ENCODE assay signal across 23 cellular contexts in the genomic region with DNA sequence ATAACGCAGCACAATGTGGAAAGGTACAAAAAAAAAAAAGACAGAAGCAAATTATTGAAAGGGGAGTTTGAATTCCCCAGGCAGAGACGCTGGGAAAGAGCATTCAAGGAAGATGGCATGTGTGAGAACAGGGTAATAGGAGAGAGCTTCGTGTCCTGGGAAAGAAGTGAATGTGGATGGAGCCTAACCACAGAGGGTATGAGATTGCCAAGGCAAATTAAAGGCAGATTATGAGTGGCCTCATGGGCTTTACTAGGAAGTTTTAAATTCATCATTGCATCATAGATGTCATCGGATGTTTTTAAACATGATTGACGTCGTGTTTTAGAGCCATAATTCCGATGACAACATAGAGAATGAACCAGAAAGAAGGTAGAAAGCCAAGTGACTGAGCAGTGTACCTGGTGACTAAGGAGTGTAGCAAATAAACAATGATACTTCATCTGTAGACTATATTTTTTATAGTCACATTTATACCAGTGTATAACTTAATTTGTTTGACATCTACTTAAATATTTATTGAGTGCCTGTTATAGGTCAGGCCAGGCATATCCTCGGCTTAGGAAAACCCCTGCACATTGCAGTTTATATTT.
A peak's percentile ranks its signal among the peaks of the same experiment; 100 is the strongest.
DNase-seq lines count a peak whose midpoint lies in the region; TF ChIP-seq lines count a peak whose summit lies in the region.
"Had no signal": no experiment of that assay in that cellular context is flagged by ENCODE, and none has a peak within 500 bp of the region (broad histone marks: within the 10 kb centered on the region; RNA-seq: fewer than 3 reads in every experiment).

No MANE protein-coding gene starts in this region.

- no peaks in the 10 kb centered on the region for H3K79me2 ChIP-seq in trophoblast cell (ENCODE audit: control insufficient read depth, insufficient read depth, low read length, poor library complexity)

- no peaks in the 10 kb centered on the region for H3K9me3 ChIP-seq in trophoblast cell (ENCODE audit: insufficient read depth, low read depth, low read length)
- H3K9me3 ChIP-seq: A549, BE2C, HAP-1 had no signal

- H2AK5ac ChIP-seq in trophoblast cell (ENCODE audit: low read length), result no peak overlapping the region

- no peak for TF ChIP-seq CTCF in AG10803 (conservative IDR thresholded peaks at IDR 0.05; ENCODE audit: low read length)

- no peak overlapping the region for H2BK120ac ChIP-seq in trophoblast cell (ENCODE audit: insufficient read depth, low read length, poor library complexity)

- no peak overlapping the region for H3K18ac ChIP-seq in trophoblast cell (ENCODE audit: low read length)

- no peak overlapping the region for H3K23ac ChIP-seq in trophoblast cell (ENCODE audit: low read length)

- H3K4me1 ChIP-seq in trophoblast cell (ENCODE audit: control insufficient read depth in 1 of 2, insufficient read depth in 2 of 2, low read length in 2 of 2), result no peaks in the 10 kb centered on the region
- H3K4me1 ChIP-seq: A549, BE2C, HAP-1 had no signal

- H3K36me3 ChIP-seq in trophoblast cell (ENCODE audit: control insufficient read depth in 1 of 2, insufficient read depth in 2 of 2, low read length in 2 of 2), result no peaks in the 10 kb centered on the region
- H3K36me3 ChIP-seq: BE2C, HAP-1 had no signal

- H2BK12ac ChIP-seq in trophoblast cell (ENCODE audit: low read length), result no peak overlapping the region

- no CpG with 5 or more reads among the region's 8 CpGs for WGBS in trophoblast cell (ENCODE audit: extremely low coverage, insufficient coverage, insufficient read length)

- H4K8ac ChIP-seq in trophoblast cell (ENCODE audit: low read depth, low read length), result no peak overlapping the region

- H4K91ac ChIP-seq in trophoblast cell (ENCODE audit: low read depth, low read length), result no peak overlapping the region

- H3K14ac ChIP-seq in trophoblast cell (ENCODE audit: low read length), result no peak overlapping the region

- H3K4ac ChIP-seq in trophoblast cell (ENCODE audit: low read depth, low read length), result no peak overlapping the region

- no peak overlapping the region for H2BK5ac ChIP-seq in trophoblast cell (ENCODE audit: low read depth, low read length, poor library complexity)

- no peak overlapping the region for H3K9ac ChIP-seq in trophoblast cell (ENCODE audit: low read length)

- H2AFZ ChIP-seq in trophoblast cell (ENCODE audit: insufficient read depth, low read length, poor library complexity), result no peak overlapping the region
- H2AFZ ChIP-seq: GM23338 had no signal

- no peaks in the 10 kb centered on the region for H3K79me1 ChIP-seq in trophoblast cell (ENCODE audit: low read length)

- no peak overlapping the region for H4K12ac ChIP-seq in trophoblast cell (ENCODE audit: low read depth, low read length)

- H3K27ac ChIP-seq in trophoblast cell (ENCODE audit: low read depth, low read length), result no peak overlapping the region
- H3K27ac ChIP-seq: A549, RWPE1 had no signal

- no peaks in the 10 kb centered on the region for H3K27me3 ChIP-seq in trophoblast cell (ENCODE audit: insufficient read depth, low read length)
- H3K27me3 ChIP-seq: BE2C had no signal

- H3K4me3 ChIP-seq in AG10803 (ENCODE audit: low read length), result no peak overlapping the region
- H3K4me3 ChIP-seq in trophoblast cell (ENCODE audit: low read depth, low read length), result no peak overlapping the region
- H3K4me3 ChIP-seq: A549, GM23338, HAP-1 had no signal

- peak; percentile 15 for DNase-seq in AG10803 (ENCODE audit: low read depth)
- DNase-seq in HT1080 (ENCODE audit: low read depth), result peak; percentile 17
- peak; percentile 8 for DNase-seq in amniotic epithelial cell (ENCODE audit: low read depth)
- peak; percentile 28 for DNase-seq in myocyte (ENCODE audit: low read depth)
- DNase-seq in trophoblast cell, result no peak
- DNase-seq in NCI-H345 treated with DMSO at 0.1 percent for 48 hours (lab: John Stamatoyannopoulos, UW; ENCODE audit: unreplicated experiment), result no peak
- DNase-seq in DMS 273 treated with DMSO at 0.1 percent for 48 hours (lab: John Stamatoyannopoulos, UW), result no peak
- DNase-seq: BE2C, DND-41, Karpas-422, MM.1S, NCI-H1048, NCI-H1417 treated with DMSO at 0.1 percent for 48 hours, NCI-H187, NCI-H2107, NCI-H2227 treated with DMSO at 0.1 percent for 48 hours, NCI-H510A treated with DMSO at 0.1 percent for 48 hours, NCI-H748 treated with DMSO at 0.1 percent for 48 hours, SHP77 treated with DMSO at 0.1 percent for 48 hours had no signal

- H3K4me2 ChIP-seq in trophoblast cell (ENCODE audit: low read length), result no peak overlapping the region
- H3K4me2 ChIP-seq: A549, GM23338 had no signal

Comparison
In these comparisons a context has a peak if more than half of its experiments do, and no peak if none do; other contexts are left out.
1. DNase-seq: peak in AG10803 (single experiment), HT1080 (single experiment), amniotic epithelial cell (single experiment) and myocyte (single experiment); none in trophoblast cell (0 of 2), NCI-H345 treated with DMSO at 0.1 percent for 48 hours (single experiment) and DMS 273 treated with DMSO at 0.1 percent for 48 hours (single experiment).